ENCODE assay signal across 9 cellular contexts in genomic region chr17:14427914-14428639, GRCh38.
DNase-seq lines count a peak whose midpoint lies in the region; ATAC-seq and TF ChIP-seq lines count a peak whose summit lies in the region.
"Had no signal": no experiment of that assay in that cellular context is flagged by ENCODE, and none has a peak within 500 bp of the region (broad histone marks: within the 10 kb centered on the region; RNA-seq: fewer than 3 reads in every experiment).

No MANE protein-coding gene starts in this region.

- intact Hi-C loops in activated CD4-positive, alpha-beta T cell treated with anti-CD3 and anti-CD28 coated beads, Interleukin-2, amount 10 ng/mL, durations not matched to agents 24 days and 14 days (cut with micrococcal nuclease), result loop anchor here (5.0 kb wide), 4 partner anchors 36 to 226 kb away; partner anchors contain the start of gene HS3ST3B1
- intact Hi-C loops in sciatic nerve (cut with DNase I), result no loop called here
- intact Hi-C loops in stomach (cut with DNase I; ENCODE audit: low total_unique reads), result no loop called here

- no peak for TF ChIP-seq POLR2A in stomach (IDR thresholded peaks at IDR 0.05)

- H3K27me3 Mint-ChIP-seq in activated CD4-positive, alpha-beta T cell treated with anti-CD3 and anti-CD28 coated beads, Interleukin-2, amount 10 ng/mL, durations not matched to agents 24 days and 14 days, result no peaks in the 10 kb centered on the region
- peaks cover 2% of the 10 kb centered on the region for H3K27me3 Mint-ChIP-seq in memory B cell

- WGBS in stomach, 5 donors, result 39 to 53% (median 50%) methylated on average over 13 of the region's 13 CpGs

- no peak overlapping the region for H3K27ac ChIP-seq in stomach

- ATAC-seq in HG02852 (IDR thresholded peaks at IDR 0.05; ENCODE audit: unreplicated experiment) (peak; percentile 58), memory B cell (ENCODE audit: low read depth) (peak; percentile 93), sciatic nerve (no peak)
- ATAC-seq: Panc1 had no signal

- in situ Hi-C loops in HAP-1 (cut with MboI; ENCODE audit: low sequenced_read_pairs), result loop anchor here (25.0 kb wide), 1 partner anchor 109 kb away; no protein-coding TSS in a partner anchor

- peak overlapping the region; percentile 81 for H3K27ac Mint-ChIP-seq in activated CD4-positive, alpha-beta T cell treated with anti-CD3 and anti-CD28 coated beads, Interleukin-2, amount 10 ng/mL, durations not matched to agents 24 days and 14 days
- H3K27ac Mint-ChIP-seq in memory B cell, result peak overlapping the region; percentile 82

- DNase-seq in CD1c-positive myeloid dendritic cell (ENCODE audit: extremely low spot score), result peak; percentile 14
- DNase-seq in activated CD4-positive, alpha-beta T cell treated with anti-CD3 and anti-CD28 coated beads, Interleukin-2, amount 10 ng/mL, durations not matched to agents 24 days and 14 days, result peak; percentile 85
- peak; percentile 32 to 37 for DNase-seq in memory B cell (ENCODE audit: low spot score in 2 of 2)
- DNase-seq in sciatic nerve (ENCODE audit: low spot score), result no peak
- no peak for DNase-seq in stomach
- DNase-seq in medulla oblongata (ENCODE audit: extremely low spot score), result no peak
- no peak for DNase-seq in HAP-1 (ENCODE audit: low spot score in 2 of 2)

- no peak for TF ChIP-seq EP300 in stomach (IDR thresholded peaks at IDR 0.05)

- H3K27me3 ChIP-seq in stomach, result no peaks in the 10 kb centered on the region
- no peaks in the 10 kb centered on the region for H3K27me3 ChIP-seq in HAP-1 (ENCODE audit: low read depth)

- H3K4me3 Mint-ChIP-seq in activated CD4-positive, alpha-beta T cell treated with anti-CD3 and anti-CD28 coated beads, Interleukin-2, amount 10 ng/mL, durations not matched to agents 24 days and 14 days, result peak overlapping the region; percentile 63
- H3K4me3 Mint-ChIP-seq in memory B cell, result peak overlapping the region; percentile 78

- no peak for TF ChIP-seq CTCF in stomach (IDR thresholded peaks at IDR 0.05)

- H3K36me3 ChIP-seq in stomach (no peaks in the 10 kb centered on the region), HAP-1 (replicated peaks) (no peaks in the 10 kb centered on the region)

- H3K9me3 ChIP-seq in stomach (no peaks in the 10 kb centered on the region), HAP-1 (no peaks in the 10 kb centered on the region; the same call in 1 of the 2 replicates)

- peaks cover 7% of the 10 kb centered on the region for H3K9me3 Mint-ChIP-seq in activated CD4-positive, alpha-beta T cell treated with anti-CD3 and anti-CD28 coated beads, Interleukin-2, amount 10 ng/mL, durations not matched to agents 24 days and 14 days
- peaks cover 1% of the 10 kb centered on the region for H3K9me3 Mint-ChIP-seq in memory B cell

- H3K4me1 ChIP-seq in stomach, result no peaks in the 10 kb centered on the region
- no peaks in the 10 kb centered on the region for H3K4me1 ChIP-seq in HAP-1

- H3K4me1 Mint-ChIP-seq in activated CD4-positive, alpha-beta T cell treated with anti-CD3 and anti-CD28 coated beads, Interleukin-2, amount 10 ng/mL, durations not matched to agents 24 days and 14 days, result peaks cover 33% of the 10 kb centered on the region
- peaks cover 26% of the 10 kb centered on the region for H3K4me1 Mint-ChIP-seq in memory B cell

- H3K4me3 ChIP-seq in stomach (no peak overlapping the region), HAP-1 (no peak overlapping the region)

- H3K36me3 Mint-ChIP-seq in activated CD4-positive, alpha-beta T cell treated with anti-CD3 and anti-CD28 coated beads, Interleukin-2, amount 10 ng/mL, durations not matched to agents 24 days and 14 days (ENCODE audit: low read depth), result no peaks in the 10 kb centered on the region
- H3K36me3 Mint-ChIP-seq in memory B cell, result no peaks in the 10 kb centered on the region

Comparison
In these comparisons a context has a peak if more than half of its experiments do, and no peak if none do; other contexts are left out.
1. DNase-seq: peak in CD1c-positive myeloid dendritic cell (single experiment), activated CD4-positive, alpha-beta T cell treated with anti-CD3 and anti-CD28 coated beads, Interleukin-2, amount 10 ng/mL, durations not matched to agents 24 days and 14 days (single experiment) and memory B cell (2 of 2); none in sciatic nerve (single experiment), stomach (single experiment), medulla oblongata (single experiment) and HAP-1 (0 of 2).